Comparison of ENCODE assay signal across 10 cellular contexts in the genomic region with DNA sequence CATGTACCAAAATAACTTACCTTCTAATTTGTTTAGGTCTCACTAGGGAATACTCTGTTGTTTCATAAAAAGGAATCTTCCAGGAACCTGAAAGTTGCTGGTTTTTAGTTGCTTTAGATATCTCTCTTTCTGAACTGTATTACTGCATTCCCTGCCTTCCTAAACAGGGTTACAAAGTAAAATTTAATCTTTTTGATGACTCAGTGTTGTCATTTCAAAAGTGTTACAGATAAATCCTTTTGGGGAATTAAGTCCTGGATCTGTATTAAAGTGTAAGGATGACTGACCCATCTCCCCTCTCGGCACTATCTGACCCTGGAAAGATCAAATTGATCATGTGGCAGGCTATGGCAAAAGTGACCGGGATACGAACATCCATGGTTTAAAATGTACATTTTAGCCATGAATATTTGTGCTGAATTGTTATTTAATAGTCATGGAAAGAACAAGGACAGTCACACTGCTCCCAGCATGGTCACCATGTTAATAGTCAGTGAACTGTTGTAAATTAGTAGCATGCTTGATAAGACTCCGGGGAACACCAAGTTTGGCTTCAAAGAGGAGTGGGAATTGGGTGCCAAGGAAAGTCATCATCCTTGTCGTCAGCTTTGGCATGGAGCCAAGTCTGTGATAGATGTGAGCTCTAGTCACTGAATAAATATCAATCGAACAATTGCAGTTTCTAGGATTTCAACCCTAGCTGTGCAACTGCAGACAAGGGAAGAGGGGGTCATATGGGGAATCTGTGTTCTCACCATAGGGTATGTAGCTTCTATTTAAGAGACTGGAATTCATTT. TPM values are rescaled to one million over a fixed set of nuclear protein-coding genes. Genes with fewer than 3 reads are reported as not detected.
A peak's percentile ranks its signal among the peaks of the same experiment; 100 is the strongest.
DNase-seq lines count a peak whose midpoint lies in the region; ATAC-seq and TF ChIP-seq lines count a peak whose summit lies in the region.
"Had no signal": no experiment of that assay in that cellular context is flagged by ENCODE, and none has a peak within 500 bp of the region (broad histone marks: within the 10 kb centered on the region; RNA-seq: fewer than 3 reads in every experiment).

No MANE protein-coding gene starts in this region.

- no peak for ATAC-seq in aorta (ENCODE audit: low FRiP score)

- DNase-seq in GM23248 (peak; percentile 63), NCI-H2171 treated with DMSO at 0.1 percent for 48 hours (lab: John Stamatoyannopoulos, UW) (peak; percentile 44), chondrocyte (ENCODE audit: low spot score) (no peak), occipital lobe (lab: John Stamatoyannopoulos, UW) (peak; percentile 4), aorta (no peak), GOT3 (lab: John Stamatoyannopoulos, UW) (no peak), UCSD-AML1 (lab: John Stamatoyannopoulos, UW; ENCODE audit: unreplicated experiment) (no peak)
- no peak for DNase-seq in activated naive CD4-positive, alpha-beta T cell (lab: John Stamatoyannopoulos, UW)
- DNase-seq: activated CD8-positive, alpha-beta memory T cell treated with anti-CD3 and anti-CD28 coated beads for 24 hours; central memory CD4-positive, alpha-beta T cell had no signal

- peaks cover 89% of the 10 kb centered on the region for H3K79me2 ChIP-seq in GM23248 (ENCODE audit: insufficient read depth)

- peaks cover 3% of the 10 kb centered on the region; the same call in 1 of the 2 replicates for H4K20me1 ChIP-seq in GM23248 (ENCODE audit: insufficient read depth)

- H3K4me3 ChIP-seq in GM23248 (no peak overlapping the region), aorta (ENCODE audit: low read length in 2 of 2) (no peak overlapping the region)

- peaks cover 14% of the 10 kb centered on the region for H3K36me3 Mint-ChIP-seq in chondrocyte (ENCODE audit: low read depth)

- peak overlapping the region; percentile 12 for H3K4me2 ChIP-seq in GM23248 (ENCODE audit: unreplicated experiment)

- H3K27me3 ChIP-seq in GM23248 (replicated peaks; ENCODE audit: insufficient read depth) = no peaks in the 10 kb centered on the region
- H3K27me3 ChIP-seq in aorta (ENCODE audit: control insufficient read depth in 1 of 2, insufficient read depth in 2 of 2, low read length in 1 of 2) = no peaks in the 10 kb centered on the region

- H3K9me2 ChIP-seq in GM23248 (ENCODE audit: insufficient read depth) = no peaks in the 10 kb centered on the region

- H3K9me3 ChIP-seq in GM23248 (ENCODE audit: low read depth) (no peaks in the 10 kb centered on the region), aorta (ENCODE audit: control insufficient read depth, low read length) (no peaks in the 10 kb centered on the region)

- H3K27ac Mint-ChIP-seq in chondrocyte (ENCODE audit: unreplicated experiment) = peak overlapping the region; percentile 22

- no peaks in the 10 kb centered on the region for H3K9me3 Mint-ChIP-seq in chondrocyte (ENCODE audit: low read depth)

- no peaks in the 10 kb centered on the region for H3K27me3 Mint-ChIP-seq in chondrocyte (ENCODE audit: low read depth)

- peaks cover 54% of the 10 kb centered on the region for H3K4me1 Mint-ChIP-seq in chondrocyte (ENCODE audit: low read depth)

- H3K36me3 ChIP-seq in GM23248 (ENCODE audit: low read depth) = no peaks in the 10 kb centered on the region
- H3K36me3 ChIP-seq in aorta (ENCODE audit: control insufficient read depth in 1 of 2, insufficient read depth in 2 of 2, low read length in 1 of 2) = no peaks in the 10 kb centered on the region

- H2AFZ ChIP-seq in GM23248 = no peak overlapping the region

- 0 out of 2 replicates have a peak overlapping the region, but pooled peaks have one; percentile 1 for H3K27ac ChIP-seq in GM23248
- H3K27ac ChIP-seq in aorta (ENCODE audit: low read depth in 1 of 2, low read length in 2 of 2) = peak overlapping the region in 1 of 2 donors; percentile 29

- intact Hi-C loops in aorta (cut with DNase I) = loop anchor here in 1 of 2 donors (5.0 kb wide), 1 partner anchor 38 kb away; no protein-coding TSS in a partner anchor

- H3K4me1 ChIP-seq in GM23248 (ENCODE audit: insufficient read depth) (peaks cover 36% of the 10 kb centered on the region), aorta (ENCODE audit: control insufficient read depth in 1 of 2, insufficient read depth in 2 of 2, low read length in 2 of 2) (peaks cover 3 to 4% of the 10 kb centered on the region in 2 donors)

- H3F3A ChIP-seq in GM23248 (ENCODE audit: insufficient read depth) = peaks cover 5% of the 10 kb centered on the region

- H3K4me3 Mint-ChIP-seq in chondrocyte (ENCODE audit: unreplicated experiment) = no peak overlapping the region

- no peak overlapping the region for H3K9ac ChIP-seq in GM23248

- in situ Hi-C loops in GM23248 (cut with MboI) = no loop called here

- no peak for TF ChIP-seq CTCF in chondrocyte (IDR thresholded peaks at IDR 0.05)

- WGBS in GM23248 (ENCODE audit: low coverage in 1 of 2, low lambda C conversion rate in 2 of 2, missing lambda C conversion rate in 2 of 2), 2 experiments = 40 to 46% methylated on average over 6 of the region's 6 CpGs
- WGBS in aorta, 2 donors = 38 to 42% methylated on average over 6 of the region's 6 CpGs

RNA-seq across cellular contexts. Expression of gene PLEKHA3, which starts 4.2 kb away (rescaled TPM):
- total RNA-seq in GM23248 (2014; rRNA removed; shearing (Covaris generic)) = 5.6 and 9.4 TPM in 2 replicates
- polyA plus RNA-seq in GM23248 (2016; fragmentation: Nextera tagmentation; extraction: Ambion mirVana) = 17.7 and 17.9 TPM in 2 replicates
- total RNA-seq in chondrocyte = 34.9 to 39.4 TPM (median 36.4 TPM) in 3 replicates
- 16.1 TPM for total RNA-seq in occipital lobe
- 10 to 100 TPM; 41.2 to 43.9 TPM for total RNA-seq in aorta
- 1 to 10 TPM; 3.1 to 3.9 TPM for polyA plus RNA-seq in aorta

RNA-seq across cellular contexts. Expression of gene FKBP7, which starts 6.0 kb away (rescaled TPM):
- total RNA-seq in GM23248 (2014; rRNA removed; shearing (Covaris generic)) = 18.6 and 28.4 TPM in 2 replicates
- polyA plus RNA-seq in GM23248 (2016; fragmentation: Nextera tagmentation; extraction: Ambion mirVana) = 81.1 and 81.2 TPM in 2 replicates
- total RNA-seq in chondrocyte = 41.7 to 62.5 TPM (median 44.3 TPM) in 3 replicates
- 9.5 TPM for total RNA-seq in occipital lobe
- 10 to 100 TPM; 23.6 to 28.0 TPM for total RNA-seq in aorta
- polyA plus RNA-seq in aorta = 10 to 100 TPM; 12.8 to 41.5 TPM

RNA-seq across cellular contexts. Expression of gene PJVK, which starts 33.3 kb away (rescaled TPM):
- total RNA-seq in GM23248 (2014; rRNA removed; shearing (Covaris generic)) = 0.97 and 1.9 TPM in 2 replicates
- polyA plus RNA-seq in GM23248 (2016; fragmentation: Nextera tagmentation; extraction: Ambion mirVana) (1.3 and 1.6 TPM in 2 replicates), aorta (10 to 100 TPM in 1 of 2 donors, under 1 TPM in 1; 0.75 to 10.6 TPM)
- total RNA-seq in chondrocyte (3.7 to 6.6 TPM (median 4.2 TPM) in 3 replicates), occipital lobe (5.0 TPM), aorta (1 to 10 TPM; 2.2 to 8.4 TPM)

RNA-seq across cellular contexts. Expression of gene PRKRA, which starts 33.5 kb away (rescaled TPM):
- total RNA-seq in GM23248 (2014; rRNA removed; shearing (Covaris generic)) = 48.8 and 50.0 TPM in 2 replicates
- polyA plus RNA-seq in GM23248 (2016; fragmentation: Nextera tagmentation; extraction: Ambion mirVana) (64.3 and 64.7 TPM in 2 replicates), aorta (10 to 100 TPM; 43.1 to 56.1 TPM)
- total RNA-seq in chondrocyte (42.8 to 48.8 TPM (median 48.8 TPM) in 3 replicates), occipital lobe (64.4 TPM), aorta (10 to 100 TPM; 55.6 to 69.9 TPM)

Comparison
In these comparisons a context has a peak if more than half of its experiments do, and no peak if none do; other contexts are left out.
1. DNase-seq: peak in GM23248 (single experiment), NCI-H2171 treated with DMSO at 0.1 percent for 48 hours (single experiment) and occipital lobe (single experiment); none in chondrocyte (single experiment), aorta (0 of 2), GOT3 (single experiment), UCSD-AML1 (single experiment) and activated naive CD4-positive, alpha-beta T cell (0 of 4).